In genomic region chr3:152961323-152961722, GRCh38 we compare ENCODE assay signal across 10 cellular contexts.
DNase-seq lines count a peak whose midpoint lies in the region; ATAC-seq and TF ChIP-seq lines count a peak whose summit lies in the region.
"Had no signal": no experiment of that assay in that cellular context is flagged by ENCODE, and none has a peak within 500 bp of the region (broad histone marks: within the 10 kb centered on the region; RNA-seq: fewer than 3 reads in every experiment).

No MANE protein-coding gene starts in this region.

- DNase-seq in Calu3, result peak; percentile 80
- no peak for DNase-seq in H9
- peak; percentile 20 for DNase-seq in SW480 (ENCODE audit: low spot score)
- peak; percentile 28 for DNase-seq in left kidney (ENCODE audit: low read depth, low spot score)
- DNase-seq in NCI-H345 (lab: John Stamatoyannopoulos, UW), result no peak
- no peak for DNase-seq in activated naive CD4-positive, alpha-beta T cell treated with anti-CD3 and anti-CD28 coated beads, Interleukin-2, amount 50 U/mL, for 72 hours (ENCODE audit: low spot score in 2 of 2)
- DNase-seq in NCI-H774 (lab: John Stamatoyannopoulos, UW), result no peak
- no peak for DNase-seq in vagina (ENCODE audit: extremely low spot score in 2 of 2)
- DNase-seq: activated gamma-delta T cell had no signal

- no peaks in the 10 kb centered on the region for H3K79me1 ChIP-seq in H9 (ENCODE audit: insufficient read depth, low read depth, low read length, poor library complexity, severe bottlenecking)

- H2BK5ac ChIP-seq in H9 (ENCODE audit: insufficient read length, low read length), result no peak overlapping the region

- H3K27me3 ChIP-seq in H9 (ENCODE audit: insufficient read depth, low read length) (no peaks in the 10 kb centered on the region), vagina (no peaks in the 10 kb centered on the region)

- H4K91ac ChIP-seq in H9 (ENCODE audit: insufficient read length, low read depth, low read length), result no peak overlapping the region

- BruUV-seq in Calu3 (replicated peaks; lab: Mats Ljungman, UMichigan), result no TSS peak

- H3T11ph ChIP-seq in H9 (ENCODE audit: low read length), result no peak overlapping the region

- H3K4me1 ChIP-seq in H9 (ENCODE audit: insufficient read depth, low read length) (no peaks in the 10 kb centered on the region), vagina (no peaks in the 10 kb centered on the region)
- H3K4me1 ChIP-seq: HAP-1 had no signal

- H2BK20ac ChIP-seq in H9 (ENCODE audit: low read depth, low read length, poor library complexity, severe bottlenecking), result no peak overlapping the region

- no CpG with 5 or more reads among the region's 2 CpGs for WGBS in H9 (ENCODE audit: extremely low coverage, insufficient read length, low lambda C conversion rate)

- no peak overlapping the region for H3K9ac ChIP-seq in H9 (ENCODE audit: extremely low read depth, insufficient read length, low read length)

- no peak overlapping the region for H4K5ac ChIP-seq in H9 (ENCODE audit: insufficient read length, low read depth, low read length)

- no peaks in the 10 kb centered on the region for H3K36me3 ChIP-seq in vagina
- H3K36me3 ChIP-seq: HAP-1 had no signal

- H3K27me3 Mint-ChIP-seq in Calu3 (ENCODE audit: unreplicated experiment), result no peaks in the 10 kb centered on the region
- H3K27me3 Mint-ChIP-seq in H9 (ENCODE audit: low read depth), result no peaks in the 10 kb centered on the region

- H2AFZ ChIP-seq in H9 (ENCODE audit: low read length), result no peak overlapping the region

- no peak overlapping the region for H2BK120ac ChIP-seq in H9 (ENCODE audit: low read depth, low read length, poor library complexity, severe bottlenecking)

- H3K4ac ChIP-seq in H9 (ENCODE audit: low read depth, low read length), result no peak overlapping the region

- no peak overlapping the region for H3K27ac ChIP-seq in H9 (ENCODE audit: insufficient read length, low read depth, low read length)
- no peak overlapping the region for H3K27ac ChIP-seq in vagina

- no peaks in the 10 kb centered on the region for H3K23me2 ChIP-seq in H9 (ENCODE audit: insufficient read length, low read depth, low read length, poor library complexity, severe bottlenecking)

- TF ChIP-seq POLR2A in vagina (IDR thresholded peaks at IDR 0.05), result no peak

- H3K14ac ChIP-seq in H9 (ENCODE audit: insufficient read depth, low read length), result no peak overlapping the region

- no peak overlapping the region for H4K8ac ChIP-seq in H9 (replicated peaks; ENCODE audit: insufficient read length, low read depth, low read length)

- H3K4me2 ChIP-seq in H9 (ENCODE audit: insufficient read depth, insufficient read length, low read length), result no peak overlapping the region

- intact Hi-C loops in Calu3 (cut with micrococcal nuclease; ENCODE audit: unreplicated experiment) (loop anchor here (1.0 to 10.0 kb wide), 11 partner anchors 125 to 636 kb away; partner anchors contain the start of gene RAP2B), vagina (cut with DNase I) (no loop called here)

- CTCF ChIA-PET in Calu3 (lab: Charles Lee), result interaction anchor here (0.8 to 1.6 kb wide), 8 partner anchors 8 to 489 kb away, joined by 4 to 10 read pairs (median 6); partner anchors contain the start of gene P2RY1

- no peak overlapping the region for H2BK15ac ChIP-seq in H9 (ENCODE audit: low read depth, low read length)

- no peak overlapping the region for H3K4me3 ChIP-seq in vagina
- H3K4me3 ChIP-seq: HAP-1 had no signal

- peak overlapping the region; percentile 4 for H3K4me3 Mint-ChIP-seq in Calu3 (ENCODE audit: low read depth, unreplicated experiment)
- no peak overlapping the region for H3K4me3 Mint-ChIP-seq in H9

- ATAC-seq in activated naive CD4-positive, alpha-beta T cell treated with anti-CD3 and anti-CD28 coated beads, Interleukin-2, amount 50 U/mL, for 72 hours, result no peak

- H2BK12ac ChIP-seq in H9 (ENCODE audit: insufficient read length, low read depth, low read length), result no peak overlapping the region

- H3K4me1 Mint-ChIP-seq in Calu3 (ENCODE audit: low read depth, unreplicated experiment) (peaks cover 65% of the 10 kb centered on the region), H9 (0 out of 4 replicates have a peak, but pooled peaks cover 0 to 4% of the 10 kb centered on the region in 2 experiments)

- peaks cover 3% of the 10 kb centered on the region for H3K9me3 Mint-ChIP-seq in Calu3 (ENCODE audit: low read depth, unreplicated experiment)
- H3K9me3 Mint-ChIP-seq in H9, result peaks cover 14 to 22% of the 10 kb centered on the region in 2 experiments; a peak in 4 of 5 replicates
- H3K9me3 Mint-ChIP-seq in activated naive CD4-positive, alpha-beta T cell treated with anti-CD3 and anti-CD28 coated beads, Interleukin-2, amount 50 U/mL, for 72 hours, result no peaks in the 10 kb centered on the region

- H3K79me2 ChIP-seq in H9 (ENCODE audit: insufficient read depth, low read length), result no peaks in the 10 kb centered on the region

- no peaks in the 10 kb centered on the region for H3K9me3 ChIP-seq in H9 (ENCODE audit: control insufficient read depth, low read depth, low read length)
- no peaks in the 10 kb centered on the region for H3K9me3 ChIP-seq in vagina
- H3K9me3 ChIP-seq: HAP-1 had no signal

- peak overlapping the region; percentile 23 for H3K27ac Mint-ChIP-seq in Calu3 (ENCODE audit: unreplicated experiment)
- no peak overlapping the region for H3K27ac Mint-ChIP-seq in H9
- H3K27ac Mint-ChIP-seq in activated naive CD4-positive, alpha-beta T cell treated with anti-CD3 and anti-CD28 coated beads, Interleukin-2, amount 50 U/mL, for 72 hours, result no peak overlapping the region

- H4K20me1 ChIP-seq in H9 (ENCODE audit: control insufficient read depth, insufficient read depth, insufficient read length), result no peaks in the 10 kb centered on the region

- H3K23ac ChIP-seq in H9 (ENCODE audit: insufficient read length, low read depth, low read length), result no peak overlapping the region

- peaks cover 9% of the 10 kb centered on the region for H3K36me3 Mint-ChIP-seq in Calu3 (ENCODE audit: insufficient read depth, unreplicated experiment)
- H3K36me3 Mint-ChIP-seq in H9 (ENCODE audit: insufficient read depth in 1 of 3, low read depth in 3 of 3), result peaks cover 9 to 15% (median 10%) of the 10 kb centered on the region in 3 experiments; a peak in 6 of 7 replicates
- H3K36me3 Mint-ChIP-seq in activated naive CD4-positive, alpha-beta T cell treated with anti-CD3 and anti-CD28 coated beads, Interleukin-2, amount 50 U/mL, for 72 hours, result no peaks in the 10 kb centered on the region

- no peak overlapping the region for H3K18ac ChIP-seq in H9 (ENCODE audit: insufficient read length, low read depth, low read length)

- TF ChIP-seq CTCF in Calu3 (IDR thresholded peaks at IDR 0.05; ENCODE audit: unreplicated experiment), result peak; percentile 78
- peak; percentile 59 for TF ChIP-seq CTCF in H9 (conservative IDR thresholded peaks at IDR 0.05)
- TF ChIP-seq CTCF in vagina (IDR thresholded peaks at IDR 0.05), result no peak

- no peak overlapping the region for H3K56ac ChIP-seq in H9 (ENCODE audit: insufficient read length, low read depth, low read length)

- no peak overlapping the region for H2AK5ac ChIP-seq in H9 (ENCODE audit: insufficient read length, low read length)

Comparison
In these comparisons a context has a peak if more than half of its experiments do, and no peak if none do; other contexts are left out.
1. DNase-seq: peak in Calu3 (single experiment), SW480 (single experiment) and left kidney (single experiment); none in H9 (single experiment), NCI-H345 (single experiment), activated naive CD4-positive, alpha-beta T cell treated with anti-CD3 and anti-CD28 coated beads, Interleukin-2, amount 50 U/mL, for 72 hours (0 of 2), NCI-H774 (single experiment) and vagina (0 of 2).
2. CTCF ChIP-seq: peak in Calu3 (single experiment) and H9 (single experiment); none in vagina (0 of 3).